In the genomic region with DNA sequence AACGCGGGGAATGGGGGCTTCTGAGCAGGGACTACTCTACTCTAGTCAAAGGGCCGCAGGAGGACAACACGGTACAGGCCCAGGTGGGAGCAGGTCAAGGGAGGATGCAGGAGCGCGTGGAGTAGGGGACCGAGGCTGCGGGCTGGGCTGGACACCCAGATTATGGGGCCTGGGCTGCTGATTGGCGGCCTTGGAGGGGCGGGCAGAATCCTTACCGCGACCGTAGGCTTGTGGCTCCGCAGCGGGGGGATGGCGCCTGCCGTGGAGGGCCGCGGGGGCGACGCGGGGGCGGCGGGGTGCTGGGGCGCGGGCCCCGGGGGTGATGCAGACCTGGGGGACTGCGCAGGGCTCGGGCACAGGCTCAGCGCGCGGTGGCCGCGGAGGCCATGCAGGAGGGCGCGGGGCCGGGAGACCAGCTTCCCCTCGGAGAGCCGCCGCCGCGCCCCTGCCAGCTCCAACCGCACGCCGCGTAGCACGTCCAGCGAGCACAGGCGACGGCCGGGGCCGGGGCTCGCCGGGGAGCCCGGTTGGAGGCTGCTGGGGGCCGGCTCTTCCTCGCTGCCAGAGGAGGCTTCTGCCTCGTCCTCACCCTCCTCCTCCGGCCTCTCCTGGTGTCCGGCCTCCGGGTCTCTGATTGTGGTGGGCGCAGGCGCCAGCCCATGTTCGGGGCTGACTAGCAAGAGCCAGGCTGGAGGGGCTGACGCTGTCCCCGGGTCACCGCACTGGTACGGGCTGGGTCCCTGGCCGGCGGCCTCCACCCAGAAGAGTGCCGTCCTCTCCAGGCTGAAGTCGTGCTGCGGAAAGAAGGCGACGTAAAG, we compare ENCODE assay signal across 9 cellular contexts. TPM values are rescaled to one million over a fixed set of nuclear protein-coding genes. Genes with fewer than 3 reads are reported as not detected.
DNase-seq lines count a peak whose midpoint lies in the region; ATAC-seq, FAIRE-seq and TF ChIP-seq lines count a peak whose summit lies in the region.
"Had no signal": no experiment of that assay in that cellular context is flagged by ENCODE, and none has a peak within 500 bp of the region (broad histone marks: within the 10 kb centered on the region; RNA-seq: fewer than 3 reads in every experiment).

No MANE protein-coding gene starts in this region.

- no peaks in the 10 kb centered on the region for H3K9me2 ChIP-seq in HCT116 (ENCODE audit: insufficient read depth)

- H4K20me1 ChIP-seq in HCT116 (ENCODE audit: insufficient read depth) (no peaks in the 10 kb centered on the region), astrocyte (ENCODE audit: insufficient read depth, low read length) (peaks cover 19% of the 10 kb centered on the region)

- no peak for FAIRE-seq in astrocyte (lab: Jason Lieb, UNC)

- no peak for TF ChIP-seq RAD21 in HCT116 (IDR thresholded peaks at IDR 0.05; ENCODE audit: low read depth)

- H3K9ac ChIP-seq in HCT116 (ENCODE audit: low read length) (no peak overlapping the region), astrocyte (ENCODE audit: low read length) (no peak overlapping the region), iPS-18a (ENCODE audit: low read length) (no peak overlapping the region)

- H3K79me2 ChIP-seq in HCT116 (ENCODE audit: insufficient read depth, low read length) = no peaks in the 10 kb centered on the region
- no peaks in the 10 kb centered on the region for H3K79me2 ChIP-seq in astrocyte (ENCODE audit: insufficient read depth, low read length)

- peak; percentile 57 for ATAC-seq in HCT116
- peak; percentile 14 for ATAC-seq in sciatic nerve
- ATAC-seq in HG03457 (IDR thresholded peaks at IDR 0.05; ENCODE audit: unreplicated experiment) = no peak

- H3K4me1 ChIP-seq in HCT116 (ENCODE audit: control insufficient read depth in 1 of 2, insufficient read depth in 2 of 2, low read length in 2 of 2) (no peaks in the 10 kb centered on the region), astrocyte (ENCODE audit: insufficient read depth, low read length) (peaks cover 2% of the 10 kb centered on the region), iPS-18a (ENCODE audit: control insufficient read depth, low read depth, low read length) (no peaks in the 10 kb centered on the region), HAP-1 (no peaks in the 10 kb centered on the region)
- H3K4me1 ChIP-seq: adrenal gland had no signal

- no peak for DNase-seq in HCT116 (ENCODE audit: low read depth, low spot score)
- DNase-seq in astrocyte (ENCODE audit: low read depth) = no peak
- DNase-seq in sciatic nerve (ENCODE audit: low spot score) = peak; percentile 57
- no peak for DNase-seq in Kasumi-1 (lab: John Stamatoyannopoulos, UW)
- DNase-seq in HAP-1 (ENCODE audit: low spot score in 2 of 2) = no peak

- no peaks in the 10 kb centered on the region for H3K27me3 ChIP-seq in HCT116 (ENCODE audit: insufficient read depth, low read length)
- H3K27me3 ChIP-seq in astrocyte (ENCODE audit: insufficient read depth, low read length) = no peaks in the 10 kb centered on the region
- peaks cover 13% of the 10 kb centered on the region for H3K27me3 ChIP-seq in iPS-18a (ENCODE audit: control insufficient read depth, insufficient read depth, low read length)
- no peaks in the 10 kb centered on the region for H3K27me3 ChIP-seq in HAP-1 (ENCODE audit: low read depth)
- H3K27me3 ChIP-seq: adrenal gland had no signal

- CTCF ChIA-PET in HCT116 (lab: Charles Lee) = interaction anchor here (0.6 to 3.7 kb wide), 15 partner anchors 8 to 196 kb away, joined by 3 to 52 read pairs (median 3); partner anchors contain the start of gene UBAP1L

- H3K4me3 ChIP-seq in HCT116 (replicated peaks in 1 of 2; ENCODE audit: low read depth in 1 of 2, low read length in 2 of 2) = no peak overlapping the region
- H3K4me3 ChIP-seq in astrocyte (ENCODE audit: insufficient read depth, low read depth, low read length) = no peak overlapping the region
- peak overlapping the region; percentile 52 for H3K4me3 ChIP-seq in iPS-18a (ENCODE audit: low read length)
- no peak overlapping the region for H3K4me3 ChIP-seq in HAP-1
- H3K4me3 ChIP-seq: adrenal gland had no signal

- H3K27ac Mint-ChIP-seq in astrocyte (ENCODE audit: unreplicated experiment) = peak overlapping the region; percentile 31

- H3K9me3 Mint-ChIP-seq in astrocyte (ENCODE audit: unreplicated experiment) = peaks cover 4% of the 10 kb centered on the region
- H3K9me3 Mint-ChIP-seq: nephron had no signal

- H2AFZ ChIP-seq in HCT116 (ENCODE audit: low read depth, low read length, poor library complexity, severe bottlenecking) (no peak overlapping the region), astrocyte (ENCODE audit: low read depth, low read length) (no peak overlapping the region)

- in situ Hi-C loops in HAP-1 (cut with MboI; ENCODE audit: low sequenced_read_pairs) = no loop called here

- TF ChIP-seq POLR2A in HCT116 (IDR thresholded peaks at IDR 0.05; ENCODE audit: borderline replicate concordance, extremely low read depth, insufficient read depth, insufficient read length) = no peak

- peaks cover 43% of the 10 kb centered on the region for H3K36me3 Mint-ChIP-seq in astrocyte (ENCODE audit: low read depth, unreplicated experiment)

- TF ChIP-seq CTCF in HCT116 (IDR thresholded peaks at IDR 0.05 in 2 of 3, conservative IDR thresholded peaks at IDR 0.05 in 1 of 3; ENCODE audit: borderline replicate concordance in 1 of 3, insufficient read depth in 1 of 3, low read depth in 2 of 3, low read length in 2 of 3) = 0 out of 6 replicates have a peak, but pooled peaks of 1 of the 3 experiments have one; percentile 3
- no peak for TF ChIP-seq CTCF in astrocyte (IDR thresholded peaks at IDR 0.05; ENCODE audit: insufficient read depth, low read depth, low read length)

- H3K4me2 ChIP-seq in HCT116 (ENCODE audit: low read length) = no peak overlapping the region
- H3K4me2 ChIP-seq in astrocyte (ENCODE audit: low read length) = no peak overlapping the region

- no TSS peak for BruUV-seq in HCT116 (replicated peaks; lab: Mats Ljungman, UMichigan)

- H3K9me3 ChIP-seq in HCT116 (ENCODE audit: control insufficient read depth in 1 of 2, insufficient read depth in 1 of 2, low read depth in 1 of 2, low read length in 2 of 2) (no peaks in the 10 kb centered on the region), astrocyte (ENCODE audit: insufficient read depth, low read depth, low read length) (no peaks in the 10 kb centered on the region), iPS-18a (ENCODE audit: control insufficient read depth, low read depth, low read length) (no peaks in the 10 kb centered on the region), HAP-1 (no peaks in the 10 kb centered on the region)
- H3K9me3 ChIP-seq: adrenal gland had no signal

- RAD21 ChIA-PET in HCT116 (lab: Charles Lee; ENCODE audit: low non-redundant PET in 1 of 2, low total read pairs in 2 of 2, uncharacterized antibody in 2 of 2, unreplicated experiment in 2 of 2) = interaction anchor here (0.5 to 1.1 kb wide), 2 partner anchors 41 to 68 kb away, joined by 3 to 4 read pairs; no protein-coding TSS in a partner anchor

- peaks cover 17% of the 10 kb centered on the region for H3K27me3 Mint-ChIP-seq in astrocyte (ENCODE audit: low read depth, unreplicated experiment)

- intact Hi-C loops in HCT116 (cut with micrococcal nuclease) (loop anchor here (1.0 kb wide), 2 partner anchors 48 to 69 kb away; no protein-coding TSS in a partner anchor), sciatic nerve (cut with DNase I) (no loop called here)

- H3K27ac ChIP-seq in HCT116 (ENCODE audit: low read depth, low read length) (no peak overlapping the region), astrocyte (ENCODE audit: low read depth, low read length) (no peak overlapping the region), iPS-18a (ENCODE audit: low read length) (no peak overlapping the region)
- H3K27ac ChIP-seq: adrenal gland had no signal

- H3K4me1 Mint-ChIP-seq in astrocyte (ENCODE audit: low read depth, unreplicated experiment) = peaks cover 8% of the 10 kb centered on the region
- H3K4me1 Mint-ChIP-seq: nephron had no signal

- peaks cover 6 to 9% of the 10 kb centered on the region in 2 experiments for H3K36me3 ChIP-seq in HCT116 (ENCODE audit: control insufficient read depth in 1 of 2, insufficient read depth in 2 of 2, low read length in 2 of 2)
- H3K36me3 ChIP-seq in astrocyte (ENCODE audit: insufficient read depth, low read length) = peaks cover 12% of the 10 kb centered on the region
- no peaks in the 10 kb centered on the region for H3K36me3 ChIP-seq in iPS-18a (ENCODE audit: control insufficient read depth, low read depth, low read length)
- peaks cover 55% of the 10 kb centered on the region for H3K36me3 ChIP-seq in HAP-1 (replicated peaks)

- peak overlapping the region; percentile 72 for H3K4me3 Mint-ChIP-seq in astrocyte (ENCODE audit: unreplicated experiment)
- H3K4me3 Mint-ChIP-seq: nephron had no signal

- POLR2A ChIA-PET in HCT116 (lab: Charles Lee) = no interaction called here

TF ChIP-seq in HCT116, 20 proteins besides CTCF, POLR2A, EP300 and RAD21 (continues in another document):
- no peak for TF ChIP-seq SP1 (IDR thresholded peaks at IDR 0.05; ENCODE audit: low read depth)
- TF ChIP-seq ATF3 (IDR thresholded peaks at IDR 0.05) = no peak
- no peak for TF ChIP-seq CEBPB (IDR thresholded peaks at IDR 0.05; ENCODE audit: low read depth)

RNA-seq across cellular contexts. Expression of gene UBAP1L, which starts 12.9 kb away (rescaled TPM):
- total RNA-seq in HCT116 (2021; ENCODE audit: unreplicated experiment) = 4.0 TPM
- polyA plus RNA-seq in HCT116 (2012) = 1.4 and 1.7 TPM in 2 replicates
- total RNA-seq in astrocyte = 1.8 and 1.9 TPM in 2 replicates
- 13.4 TPM for total RNA-seq in sciatic nerve

RNA-seq across cellular contexts. Expression of gene KBTBD13, which starts 25.6 kb away (rescaled TPM):
- total RNA-seq in HCT116 (2021; ENCODE audit: unreplicated experiment) = not detected
- not detected in 2 replicates for polyA plus RNA-seq in HCT116 (2012)
- total RNA-seq in astrocyte = not detected in 2 replicates
- 0.27 TPM for total RNA-seq in sciatic nerve
- total RNA-seq: adrenal gland had no signal
- polyA plus RNA-seq: adrenal gland had no signal

RNA-seq across cellular contexts. Expression of gene PDCD7, which starts 31.5 kb away (rescaled TPM):
- total RNA-seq in HCT116 (2021; ENCODE audit: unreplicated experiment) (31.6 TPM), astrocyte (12.3 and 15.0 TPM in 2 replicates), sciatic nerve (29.6 TPM)
- 12.1 and 15.5 TPM in 2 replicates for polyA plus RNA-seq in HCT116 (2012)

RNA-seq across cellular contexts. Expression of gene RASL12, which starts 34.3 kb away (rescaled TPM):
- total RNA-seq in HCT116 (2021; ENCODE audit: unreplicated experiment) = 0.25 TPM
- polyA plus RNA-seq in HCT116 (2012) = not detected in 2 replicates
- total RNA-seq in astrocyte = 0.32 and 0.36 TPM in 2 replicates
- 23.0 TPM for total RNA-seq in sciatic nerve

RNA-seq across cellular contexts. Expression of gene SLC51B, which starts 56.9 kb away (rescaled TPM):
- total RNA-seq in HCT116 (2021; ENCODE audit: unreplicated experiment) (not detected), astrocyte (not detected in 2 replicates), sciatic nerve (0.53 TPM)
- polyA plus RNA-seq in HCT116 (2012) = not detected in 2 replicates
